In genomic region chr1:175419684-175420490, GRCh38 we compare ENCODE assay signal across 26 cellular contexts.
"Had no signal": no experiment of that assay in that cellular context is flagged by ENCODE, and none has a peak within 500 bp of the region (broad histone marks: within the 10 kb centered on the region; RNA-seq: fewer than 3 reads in every experiment).

No MANE protein-coding gene starts in this region.

- H3K4me1 ChIP-seq: ascending aorta, heart right ventricle, left ventricle myocardium inferior, parathyroid adenoma, right atrium auricular region, stomach, tibial nerve had no signal

- H3K4me1 Mint-ChIP-seq: activated naive CD8-positive, alpha-beta T cell treated with anti-CD3 and anti-CD28 coated beads, Interleukin-2, amount 10 ng/mL, durations not matched to agents 7 days and 5 days; naive B cell; stimulated activated naive B cell treated with anti-CD40 and anti-IgM and Interleukin-4, amounts not matched to agents 10 μg/mL and 1 μg/mL and 100 μg/mL, for 72 hours had no signal

- ATAC-seq: esophagus mucosa; heart right ventricle; stimulated activated naive B cell treated with anti-CD40 and anti-IgM and Interleukin-4, amounts not matched to agents 10 μg/mL and 1 μg/mL and 100 μg/mL, for 72 hours had no signal

- H3K4me3 Mint-ChIP-seq: activated naive CD4-positive, alpha-beta T cell treated with anti-CD3 and anti-CD28 coated beads for 36 hours; activated naive CD8-positive, alpha-beta T cell treated with anti-CD3 and anti-CD28 coated beads, Interleukin-2, amount 10 ng/mL, durations not matched to agents 7 days and 5 days; activated T-helper 1 cell treated with anti-CD3 and anti-CD28 coated beads, Interleukin-12 subunit alpha, Interleukin-12 subunit beta, Interleukin-2, Interleukin-4 antibody, amounts not matched to agents 30 ng/mL and 10 ng/mL and 1 ng/mL, durations not matched to agents 14 hours and 24 hours and 36 hours; brain; endodermal cell; naive B cell; stimulated activated naive B cell treated with anti-CD40 and anti-IgM and Interleukin-4, amounts not matched to agents 10 μg/mL and 1 μg/mL and 100 μg/mL, for 72 hours had no signal

- DNase-seq: activated CD4-positive, alpha-beta T cell treated with anti-CD3 and anti-CD28 coated beads for 4 hours; activated CD4-positive, alpha-beta T cell treated with anti-CD3 and anti-CD28 coated beads, Interleukin-2, amount 50 U/mL, for 4 hours; activated CD8-positive, alpha-beta memory T cell treated with anti-CD3 and anti-CD28 coated beads for 24 hours; activated effector memory CD4-positive, alpha-beta T cell treated with anti-CD3 and anti-CD28 coated beads, Interleukin-2, amount 50 U/mL, for 16 hours; activated naive CD4-positive, alpha-beta T cell treated with anti-CD3 and anti-CD28 coated beads for 36 hours; activated naive CD8-positive, alpha-beta T cell treated with anti-CD3 and anti-CD28 coated beads, Interleukin-2, amount 10 ng/mL, durations not matched to agents 7 days and 5 days; activated T-cell treated with anti-CD3 and anti-CD28 coated beads, Interleukin-2, amount 50 U/mL, for 1 hour; endodermal cell; foreskin fibroblast; heart right ventricle; left ventricle myocardium inferior; naive B cell; occipital lobe; stimulated activated CD4-positive, alpha-beta T cell treated with anti-CD3 and anti-CD28 coated beads, Interleukin-1b, Interleukin-23, amount 100 ng/mL, for 48 hours; stimulated activated naive B cell treated with anti-CD40 and anti-IgM and Interleukin-4, amounts not matched to agents 10 μg/mL and 1 μg/mL and 100 μg/mL, for 72 hours; stomach had no signal

- H3K36me3 ChIP-seq: ascending aorta, heart right ventricle, left ventricle myocardium inferior, right atrium auricular region, stomach, tibial nerve had no signal

- H3K9me3 ChIP-seq: ascending aorta, heart right ventricle, left ventricle myocardium inferior, right atrium auricular region, stomach, tibial nerve had no signal

- H3K4me3 ChIP-seq: ascending aorta, coronary artery, heart right ventricle, left ventricle myocardium inferior, lung, right atrium auricular region, smooth muscle cell, stomach, tibial nerve had no signal

- H3K9me3 Mint-ChIP-seq: activated naive CD4-positive, alpha-beta T cell treated with anti-CD3 and anti-CD28 coated beads for 36 hours; activated naive CD8-positive, alpha-beta T cell treated with anti-CD3 and anti-CD28 coated beads, Interleukin-2, amount 10 ng/mL, durations not matched to agents 7 days and 5 days; activated T-helper 1 cell treated with anti-CD3 and anti-CD28 coated beads, Interleukin-12 subunit alpha, Interleukin-12 subunit beta, Interleukin-2, Interleukin-4 antibody, amounts not matched to agents 30 ng/mL and 10 ng/mL and 1 ng/mL, durations not matched to agents 14 hours and 24 hours and 36 hours; endodermal cell; stimulated activated naive B cell treated with anti-CD40 and anti-IgM and Interleukin-4, amounts not matched to agents 10 μg/mL and 1 μg/mL and 100 μg/mL, for 72 hours had no signal

- H3K27ac Mint-ChIP-seq: activated naive CD4-positive, alpha-beta T cell treated with anti-CD3 and anti-CD28 coated beads for 36 hours; activated naive CD8-positive, alpha-beta T cell treated with anti-CD3 and anti-CD28 coated beads, Interleukin-2, amount 10 ng/mL, durations not matched to agents 7 days and 5 days; activated T-helper 1 cell treated with anti-CD3 and anti-CD28 coated beads, Interleukin-12 subunit alpha, Interleukin-12 subunit beta, Interleukin-2, Interleukin-4 antibody, amounts not matched to agents 30 ng/mL and 10 ng/mL and 1 ng/mL, durations not matched to agents 14 hours and 24 hours and 36 hours; endodermal cell; naive B cell; stimulated activated naive B cell treated with anti-CD40 and anti-IgM and Interleukin-4, amounts not matched to agents 10 μg/mL and 1 μg/mL and 100 μg/mL, for 72 hours had no signal

- H3K36me3 Mint-ChIP-seq: activated naive CD8-positive, alpha-beta T cell treated with anti-CD3 and anti-CD28 coated beads, Interleukin-2, amount 10 ng/mL, durations not matched to agents 7 days and 5 days; brain; naive B cell; stimulated activated naive B cell treated with anti-CD40 and anti-IgM and Interleukin-4, amounts not matched to agents 10 μg/mL and 1 μg/mL and 100 μg/mL, for 72 hours had no signal

- H3K27ac ChIP-seq: ascending aorta, coronary artery, heart right ventricle, left ventricle myocardium inferior, parathyroid adenoma, right atrium auricular region, stomach, tibial nerve had no signal
